Comparison of ENCODE assay signal across 8 cellular contexts in the genomic region with DNA sequence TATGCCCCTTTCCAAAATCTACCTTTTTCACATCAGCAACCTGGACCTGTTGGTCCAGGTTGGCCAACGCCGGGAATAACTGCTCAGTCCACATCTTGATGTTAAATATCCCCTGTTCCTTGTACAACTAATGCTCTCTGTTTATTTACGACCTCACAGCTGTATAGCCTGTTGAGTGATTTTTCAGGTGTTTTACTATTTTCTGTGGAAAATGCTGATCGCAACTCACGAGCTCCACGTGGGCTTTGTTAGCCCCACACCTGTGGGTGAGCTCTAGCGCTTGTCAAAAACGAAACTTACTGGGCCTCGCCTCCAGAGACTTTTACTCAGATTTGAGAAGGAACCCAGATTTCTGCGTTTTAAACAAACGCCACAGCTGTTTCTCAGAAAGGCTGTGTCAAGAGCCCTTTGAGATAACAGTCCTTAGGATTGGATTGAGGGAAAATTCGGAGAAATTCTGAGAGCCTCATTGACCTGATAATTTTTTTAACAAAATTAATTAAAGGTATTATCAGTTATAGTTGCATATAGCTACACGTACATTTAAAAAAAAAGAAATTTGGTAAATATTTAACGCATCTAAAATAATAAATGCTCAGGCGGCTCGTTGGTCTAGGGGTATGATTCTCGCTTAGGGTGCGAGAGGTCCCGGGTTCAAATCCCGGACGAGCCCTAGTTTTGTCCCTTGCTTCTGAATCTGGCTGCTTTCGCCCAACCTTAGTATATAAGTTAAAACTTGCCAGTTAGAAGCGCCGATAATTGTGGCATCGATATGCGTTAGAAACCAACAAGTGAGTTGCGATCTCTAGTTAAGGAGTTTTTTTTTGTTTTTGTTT. TPM values are rescaled to one million over a fixed set of nuclear protein-coding genes. Genes with fewer than 3 reads are reported as not detected.
DNase-seq lines count a peak whose midpoint lies in the region; ATAC-seq and TF ChIP-seq lines count a peak whose summit lies in the region.

No MANE protein-coding gene starts in this region.

- H3K9me3 Mint-ChIP-seq in activated naive CD4-positive, alpha-beta T cell treated with anti-CD3 and anti-CD28 coated beads, Interleukin-2, amount 10 ng/mL, durations not matched to agents 7 days and 5 days, result no peaks in the 10 kb centered on the region

- CTCF ChIA-PET in activated naive CD4-positive, alpha-beta T cell treated with anti-CD3 and anti-CD28 coated beads, Interleukin-2, amount 10 ng/mL, durations not matched to agents 7 days and 5 days (lab: Charles Lee), result interaction anchor here (1.0 to 2.3 kb wide), 5 partner anchors 12 to 380 kb away, joined by 3 to 11 read pairs (median 4); no protein-coding TSS in a partner anchor

- no peaks in the 10 kb centered on the region for H3K36me3 Mint-ChIP-seq in activated naive CD4-positive, alpha-beta T cell treated with anti-CD3 and anti-CD28 coated beads, Interleukin-2, amount 10 ng/mL, durations not matched to agents 7 days and 5 days

- no peaks in the 10 kb centered on the region for H3K27me3 ChIP-seq in cardiac muscle cell

- H3K4me3 ChIP-seq in cardiac muscle cell, result peak overlapping the region; percentile 57

- DNase-seq in DMS53 (lab: John Stamatoyannopoulos, UW) (peak; percentile 83), cardiac muscle cell (ENCODE audit: low read depth in 1 of 2, low spot score in 1 of 2) (peak in 1 of 2 donors; percentile 73), putamen (ENCODE audit: low spot score) (peak; percentile 66), AG08395 (ENCODE audit: low spot score) (no peak)
- DNase-seq in activated naive CD4-positive, alpha-beta T cell treated with anti-CD3 and anti-CD28 coated beads, Interleukin-2, amount 10 ng/mL, durations not matched to agents 7 days and 5 days, result peak; percentile 67

- H3K27ac ChIP-seq in cardiac muscle cell, result no peak overlapping the region

- no peak for TF ChIP-seq CTCF in cardiac muscle cell (IDR thresholded peaks at IDR 0.05; ENCODE audit: low read depth, low read length)

- H3K9me3 ChIP-seq in cardiac muscle cell (ENCODE audit: low read depth), result no peaks in the 10 kb centered on the region

- peaks cover 6% of the 10 kb centered on the region for H3K27me3 Mint-ChIP-seq in activated naive CD4-positive, alpha-beta T cell treated with anti-CD3 and anti-CD28 coated beads, Interleukin-2, amount 10 ng/mL, durations not matched to agents 7 days and 5 days

- H3K4me3 Mint-ChIP-seq in activated naive CD4-positive, alpha-beta T cell treated with anti-CD3 and anti-CD28 coated beads, Interleukin-2, amount 10 ng/mL, durations not matched to agents 7 days and 5 days, result peak overlapping the region; percentile 63

- ATAC-seq in HG03354 (IDR thresholded peaks at IDR 0.05; ENCODE audit: poor library complexity, severe bottlenecking, unreplicated experiment) (peak; percentile 33), HG02852 (IDR thresholded peaks at IDR 0.05; ENCODE audit: unreplicated experiment) (no peak)

- H3K4me1 ChIP-seq in cardiac muscle cell (ENCODE audit: low read depth), result no peaks in the 10 kb centered on the region

- peak overlapping the region; percentile 46 for H3K27ac Mint-ChIP-seq in activated naive CD4-positive, alpha-beta T cell treated with anti-CD3 and anti-CD28 coated beads, Interleukin-2, amount 10 ng/mL, durations not matched to agents 7 days and 5 days

- peak; percentile 45; the same call in 1 of the 2 replicates for TF ChIP-seq POLR2A in Raji (IDR thresholded peaks at IDR 0.05; ENCODE audit: insufficient read depth, low read depth, low read length)

- peaks cover 23% of the 10 kb centered on the region for H3K4me1 Mint-ChIP-seq in activated naive CD4-positive, alpha-beta T cell treated with anti-CD3 and anti-CD28 coated beads, Interleukin-2, amount 10 ng/mL, durations not matched to agents 7 days and 5 days

- no peaks in the 10 kb centered on the region for H3K36me3 ChIP-seq in cardiac muscle cell

RNA-seq across cellular contexts. Expression of a gene that starts 16.7 kb away (rescaled TPM):
- total RNA-seq in cardiac muscle cell, result 56.6 and 57.1 TPM in 2 replicates
- polyA plus RNA-seq in cardiac muscle cell, result 54.7 and 62.4 TPM in 2 replicates

RNA-seq across cellular contexts. Expression of a gene that starts 41.9 kb away (rescaled TPM):
- 21.2 and 25.4 TPM in 2 replicates for total RNA-seq in cardiac muscle cell
- 27.0 and 30.2 TPM in 2 replicates for polyA plus RNA-seq in cardiac muscle cell

RNA-seq across cellular contexts. Expression of a gene that starts 54.8 kb away (rescaled TPM):
- total RNA-seq in cardiac muscle cell, result not detected in 2 replicates
- 0.14 and 0.35 TPM in 2 replicates for polyA plus RNA-seq in cardiac muscle cell
